ENCODE assay signal across 13 cellular contexts in genomic region chrX:17442898-17443297, GRCh38.
"Had no signal": no experiment of that assay in that cellular context is flagged by ENCODE, and none has a peak within 500 bp of the region (broad histone marks: within the 10 kb centered on the region; RNA-seq: fewer than 3 reads in every experiment).

No MANE protein-coding gene starts in this region.

- H3K4me3 Mint-ChIP-seq: central memory CD8-positive, alpha-beta T cell; naive thymus-derived CD8-positive, alpha-beta T cell; stimulated activated naive CD8-positive, alpha-beta T cell treated with anti-CD3 and anti-CD28 coated beads, Interleukin-15, Interleukin-2, amounts not matched to agents 100 ng/mL and 50 ng/mL, for 24 hours; WTC11 had no signal

- ATAC-seq: left colon; naive thymus-derived CD8-positive, alpha-beta T cell; sciatic nerve; WTC11 had no signal

- H3K9me3 Mint-ChIP-seq: central memory CD8-positive, alpha-beta T cell; naive thymus-derived CD8-positive, alpha-beta T cell; stimulated activated naive CD8-positive, alpha-beta T cell treated with anti-CD3 and anti-CD28 coated beads, Interleukin-15, Interleukin-2, amounts not matched to agents 100 ng/mL and 50 ng/mL, for 24 hours; WTC11 had no signal

- H3K27ac Mint-ChIP-seq: naive thymus-derived CD8-positive, alpha-beta T cell; stimulated activated naive CD8-positive, alpha-beta T cell treated with anti-CD3 and anti-CD28 coated beads, Interleukin-15, Interleukin-2, amounts not matched to agents 100 ng/mL and 50 ng/mL, for 24 hours; WTC11 had no signal

- H3K36me3 Mint-ChIP-seq: naive thymus-derived CD8-positive, alpha-beta T cell; WTC11 had no signal

- H3K27me3 Mint-ChIP-seq: central memory CD8-positive, alpha-beta T cell; stimulated activated naive CD8-positive, alpha-beta T cell treated with anti-CD3 and anti-CD28 coated beads, Interleukin-15, Interleukin-2, amounts not matched to agents 100 ng/mL and 50 ng/mL, for 24 hours had no signal

- H3K4me3 ChIP-seq: thoracic aorta had no signal

- H3K4me1 Mint-ChIP-seq: central memory CD8-positive, alpha-beta T cell; naive thymus-derived CD8-positive, alpha-beta T cell had no signal

- FAIRE-seq: urothelium cell line had no signal

- DNase-seq: activated CD8-positive, alpha-beta memory T cell treated with anti-CD3 and anti-CD28 coated beads for 24 hours; activated naive CD4-positive, alpha-beta T cell treated with Interleukin-2 at 50 U/mL for 16 hours; effector memory CD4-positive, alpha-beta T cell; left colon; naive thymus-derived CD8-positive, alpha-beta T cell; stimulated activated CD4-positive, alpha-beta T cell treated with anti-CD3 and anti-CD28 coated beads, Interleukin-4, amount 100 ng/mL, for 1 hour had no signal

- H3K27ac ChIP-seq: neutrophil, thoracic aorta had no signal

- H3K27me3 ChIP-seq: neutrophil had no signal

- H3K9me3 ChIP-seq: neutrophil, thoracic aorta had no signal

- H3K36me3 ChIP-seq: neutrophil, thoracic aorta had no signal
